Comparison of ENCODE assay signal across 16 cellular contexts in genomic region chr15:82058517-82059204, GRCh38.
"Had no signal": no experiment of that assay in that cellular context is flagged by ENCODE, and none has a peak within 500 bp of the region (broad histone marks: within the 10 kb centered on the region; RNA-seq: fewer than 3 reads in every experiment).

No MANE protein-coding gene starts in this region.

- H3K79me2 ChIP-seq: parathyroid adenoma had no signal

- H2AFZ ChIP-seq: parathyroid adenoma had no signal

- H3K36me3 ChIP-seq: esophagus squamous epithelium, left lung, tibial nerve had no signal

- ATAC-seq: left lung had no signal

- H3K9ac ChIP-seq: parathyroid adenoma had no signal

- DNase-seq: activated CD4-positive, alpha-beta T cell treated with anti-CD3 and anti-CD28 coated beads, Interleukin-2, amount 50 U/mL, for 1 hour; activated CD8-positive, alpha-beta memory T cell treated with anti-CD3 and anti-CD28 coated beads for 24 hours; activated naive CD4-positive, alpha-beta T cell; anterior cingulate cortex; cortex of kidney; effector CD4-positive, alpha-beta T cell; esophagus squamous epithelium; hippocampal formation; islet precursor cell; left lung; mammary epithelial cell; naive B cell; substantia nigra had no signal

- FAIRE-seq: endothelial cell of umbilical vein had no signal

- H3K9me3 ChIP-seq: esophagus squamous epithelium, left lung, tibial nerve had no signal

- H3K4me3 ChIP-seq: esophagus squamous epithelium, left lung, tibial nerve had no signal

- H3K27ac ChIP-seq: esophagus squamous epithelium, left lung, parathyroid adenoma, tibial nerve had no signal

- H3K4me1 ChIP-seq: left lung, parathyroid adenoma, tibial nerve had no signal
